11 cellular contexts compared by ENCODE assay signal in the genomic region with DNA sequence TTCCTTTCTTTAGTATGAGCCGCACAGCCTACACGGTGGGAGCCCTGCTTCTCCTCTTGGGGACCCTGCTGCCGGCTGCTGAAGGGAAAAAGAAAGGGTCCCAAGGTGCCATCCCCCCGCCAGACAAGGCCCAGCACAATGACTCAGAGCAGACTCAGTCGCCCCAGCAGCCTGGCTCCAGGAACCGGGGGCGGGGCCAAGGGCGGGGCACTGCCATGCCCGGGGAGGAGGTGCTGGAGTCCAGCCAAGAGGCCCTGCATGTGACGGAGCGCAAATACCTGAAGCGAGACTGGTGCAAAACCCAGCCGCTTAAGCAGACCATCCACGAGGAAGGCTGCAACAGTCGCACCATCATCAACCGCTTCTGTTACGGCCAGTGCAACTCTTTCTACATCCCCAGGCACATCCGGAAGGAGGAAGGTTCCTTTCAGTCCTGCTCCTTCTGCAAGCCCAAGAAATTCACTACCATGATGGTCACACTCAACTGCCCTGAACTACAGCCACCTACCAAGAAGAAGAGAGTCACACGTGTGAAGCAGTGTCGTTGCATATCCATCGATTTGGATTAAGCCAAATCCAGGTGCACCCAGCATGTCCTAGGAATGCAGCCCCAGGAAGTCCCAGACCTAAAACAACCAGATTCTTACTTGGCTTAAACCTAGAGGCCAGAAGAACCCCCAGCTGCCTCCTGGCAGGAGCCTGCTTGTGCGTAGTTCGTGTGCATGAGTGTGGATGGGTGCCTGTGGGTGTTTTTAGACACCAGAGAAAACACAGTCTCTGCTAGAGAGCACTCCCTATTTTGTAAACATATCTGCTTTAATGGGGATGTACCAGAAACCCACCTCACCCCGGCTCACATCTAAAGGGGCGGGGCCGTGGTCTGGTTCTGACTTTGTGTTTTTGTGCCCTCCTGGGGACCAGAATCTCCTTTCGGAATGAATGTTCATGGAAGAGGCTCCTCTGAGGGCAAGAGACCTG. TPM values are rescaled to one million over a fixed set of nuclear protein-coding genes. Genes with fewer than 3 reads are reported as not detected.
DNase-seq lines count a peak whose midpoint lies in the region; ATAC-seq and TF ChIP-seq lines count a peak whose summit lies in the region.
"Had no signal": no experiment of that assay in that cellular context is flagged by ENCODE, and none has a peak within 500 bp of the region (broad histone marks: within the 10 kb centered on the region; RNA-seq: fewer than 3 reads in every experiment).

No MANE protein-coding gene starts in this region.

- no peaks in the 10 kb centered on the region for H3K9me3 Mint-ChIP-seq in activated CD4-positive, alpha-beta T cell treated with anti-CD3 and anti-CD28 coated beads for 36 hours (ENCODE audit: low read depth)
- H3K9me3 Mint-ChIP-seq in activated T-cell treated with anti-CD3 and anti-CD28 coated beads, Interleukin-2, amount 50 U/mL, for 4 hours: no peaks in the 10 kb centered on the region

- no peaks in the 10 kb centered on the region for H4K20me1 ChIP-seq in smooth muscle cell (ENCODE audit: low read depth)

- H3K36me3 ChIP-seq in smooth muscle cell (ENCODE audit: low read depth): peaks cover 2% of the 10 kb centered on the region
- H3K36me3 ChIP-seq: esophagus muscularis mucosa had no signal

- no peak overlapping the region for H2AFZ ChIP-seq in smooth muscle cell (ENCODE audit: low read depth)
- H2AFZ ChIP-seq: PC-9 had no signal

- H3K4me1 ChIP-seq in right cardiac atrium (ENCODE audit: control insufficient read depth, insufficient read depth, low read length) (no peaks in the 10 kb centered on the region), smooth muscle cell (ENCODE audit: low read depth) (peaks cover 8% of the 10 kb centered on the region)
- H3K4me1 ChIP-seq: psoas muscle had no signal

- H3K4me3 Mint-ChIP-seq in activated CD4-positive, alpha-beta T cell treated with anti-CD3 and anti-CD28 coated beads for 36 hours: no peak overlapping the region
- no peak overlapping the region for H3K4me3 Mint-ChIP-seq in activated T-cell treated with anti-CD3 and anti-CD28 coated beads, Interleukin-2, amount 50 U/mL, for 4 hours

- H3K27me3 Mint-ChIP-seq in activated CD4-positive, alpha-beta T cell treated with anti-CD3 and anti-CD28 coated beads for 36 hours: peaks cover 55% of the 10 kb centered on the region
- peaks cover 32% of the 10 kb centered on the region for H3K27me3 Mint-ChIP-seq in activated T-cell treated with anti-CD3 and anti-CD28 coated beads, Interleukin-2, amount 50 U/mL, for 4 hours (ENCODE audit: low read depth)

- ATAC-seq in activated CD4-positive, alpha-beta T cell treated with anti-CD3 and anti-CD28 coated beads for 36 hours: peak; percentile 55
- ATAC-seq in right cardiac atrium (no peak), GM19397 (IDR thresholded peaks at IDR 0.05; ENCODE audit: unreplicated experiment) (no peak), HG02884 (IDR thresholded peaks at IDR 0.05; ENCODE audit: unreplicated experiment) (no peak)
- ATAC-seq in activated T-cell treated with anti-CD3 and anti-CD28 coated beads, Interleukin-2, amount 50 U/mL, for 4 hours: no peak
- ATAC-seq: psoas muscle had no signal

- peaks cover 11% of the 10 kb centered on the region for H3K4me1 Mint-ChIP-seq in activated CD4-positive, alpha-beta T cell treated with anti-CD3 and anti-CD28 coated beads for 36 hours
- H3K4me1 Mint-ChIP-seq in activated T-cell treated with anti-CD3 and anti-CD28 coated beads, Interleukin-2, amount 50 U/mL, for 4 hours (ENCODE audit: low read depth): no peaks in the 10 kb centered on the region

- POLR2A ChIA-PET in activated CD4-positive, alpha-beta T cell treated with anti-CD3 and anti-CD28 coated beads for 36 hours (lab: Charles Lee): no interaction called here

- no peak for TF ChIP-seq CTCF in smooth muscle cell (IDR thresholded peaks at IDR 0.05; ENCODE audit: borderline replicate concordance, insufficient read depth, poor library complexity, severe bottlenecking)

- intact Hi-C loops in activated CD4-positive, alpha-beta T cell treated with anti-CD3 and anti-CD28 coated beads for 36 hours (cut with DNase I, micrococcal nuclease): no loop called here
- intact Hi-C loops in right cardiac atrium (cut with DNase I): loop anchor here in 1 of 4 donors (10.0 kb wide), 1 partner anchor 56 kb away; no protein-coding TSS in a partner anchor

- H3F3A ChIP-seq in smooth muscle cell (ENCODE audit: low read depth): peaks cover 4% of the 10 kb centered on the region

- 43% methylated on average over 27 of the region's 27 CpGs for WGBS in right cardiac atrium
- WGBS in smooth muscle cell (ENCODE audit: low lambda C conversion rate): 62% methylated on average over 27 of the region's 27 CpGs

- H3K27ac ChIP-seq in right cardiac atrium (ENCODE audit: low read length) (no peak overlapping the region), smooth muscle cell (ENCODE audit: low read depth) (peak overlapping the region; percentile 63)
- H3K27ac ChIP-seq: esophagus muscularis mucosa, PC-9, psoas muscle had no signal

- no peaks in the 10 kb centered on the region for H3K36me3 Mint-ChIP-seq in activated CD4-positive, alpha-beta T cell treated with anti-CD3 and anti-CD28 coated beads for 36 hours (ENCODE audit: low read depth)
- no peaks in the 10 kb centered on the region for H3K36me3 Mint-ChIP-seq in activated T-cell treated with anti-CD3 and anti-CD28 coated beads, Interleukin-2, amount 50 U/mL, for 4 hours (ENCODE audit: insufficient read depth)

- DNase-seq in activated CD4-positive, alpha-beta T cell treated with anti-CD3 and anti-CD28 coated beads for 36 hours: peak; percentile 59
- no peak for DNase-seq in activated CD4-positive, alpha-beta T cell treated with anti-CD3 and anti-CD28 coated beads for 1 hour
- DNase-seq in SK-N-DZ (ENCODE audit: low spot score) (peak; percentile 52), right cardiac atrium (peak; percentile 20 to 64 (median 48)), smooth muscle cell (lab: John Stamatoyannopoulos, UW; ENCODE audit: unreplicated experiment) (no peak)
- DNase-seq in activated T-cell treated with anti-CD3 and anti-CD28 coated beads, Interleukin-2, amount 50 U/mL, for 4 hours: no peak
- DNase-seq: psoas muscle had no signal

- peak overlapping the region; percentile 11 for H3K4me2 ChIP-seq in smooth muscle cell
- H3K4me2 ChIP-seq: PC-9 had no signal

- H3K9ac ChIP-seq in smooth muscle cell (ENCODE audit: low read depth): no peak overlapping the region

- no peak overlapping the region for H3K27ac Mint-ChIP-seq in activated CD4-positive, alpha-beta T cell treated with anti-CD3 and anti-CD28 coated beads for 36 hours

- peaks cover 4% of the 10 kb centered on the region for H3K79me2 ChIP-seq in smooth muscle cell (ENCODE audit: low read depth)

- H3K27me3 ChIP-seq in right cardiac atrium (ENCODE audit: control insufficient read depth, insufficient read depth): no peaks in the 10 kb centered on the region
- H3K27me3 ChIP-seq in smooth muscle cell (ENCODE audit: low read depth): no peaks in the 10 kb centered on the region
- H3K27me3 ChIP-seq: esophagus muscularis mucosa had no signal

- H3K9me3 ChIP-seq in right cardiac atrium (ENCODE audit: control insufficient read depth, low read length): no peaks in the 10 kb centered on the region
- no peaks in the 10 kb centered on the region for H3K9me3 ChIP-seq in smooth muscle cell (replicated peaks; ENCODE audit: low read depth)
- H3K9me3 ChIP-seq: esophagus muscularis mucosa, psoas muscle had no signal

- CTCF ChIA-PET in activated CD4-positive, alpha-beta T cell treated with anti-CD3 and anti-CD28 coated beads for 36 hours (lab: Charles Lee): no interaction called here

- H3K4me3 ChIP-seq in right cardiac atrium (ENCODE audit: low read length) (no peak overlapping the region), smooth muscle cell (no peak overlapping the region)
- H3K4me3 ChIP-seq: esophagus muscularis mucosa, PC-9, psoas muscle had no signal

RNA-seq across cellular contexts. Expression of a gene that starts 13.2 kb away (rescaled TPM):
- not detected for total RNA-seq in activated CD4-positive, alpha-beta T cell treated with anti-CD3 and anti-CD28 coated beads for 36 hours
- polyA plus RNA-seq in SK-N-DZ (2014; cell fraction: cytosol; rRNA removed): 0.07 and 0.15 TPM in 2 replicates
- not detected in 2 replicates for polyA plus RNA-seq in SK-N-DZ (2014; cell fraction: nucleus; rRNA removed)
- total RNA-seq in right cardiac atrium: under 1 TPM; 0.20 to 0.56 (median 0.21) TPM
- 0.11 TPM for polyA plus RNA-seq in right cardiac atrium
- 80.1 and 105 TPM in 2 replicates for total RNA-seq in smooth muscle cell
- polyA plus RNA-seq in smooth muscle cell: 40.6 and 57.4 TPM in 2 replicates
- total RNA-seq in activated T-cell treated with anti-CD3 and anti-CD28 coated beads, Interleukin-2, amount 50 U/mL, for 4 hours: under 1 TPM; 0.30 to 0.42 (median 0.41) TPM

Comparison
In these comparisons a context has a peak if more than half of its experiments do, and no peak if none do; other contexts are left out.
1. DNase-seq: peak in activated CD4-positive, alpha-beta T cell treated with anti-CD3 and anti-CD28 coated beads for 36 hours (single experiment), SK-N-DZ (single experiment) and right cardiac atrium (3 of 3); none in activated CD4-positive, alpha-beta T cell treated with anti-CD3 and anti-CD28 coated beads for 1 hour (single experiment), smooth muscle cell (single experiment) and activated T-cell treated with anti-CD3 and anti-CD28 coated beads, Interleukin-2, amount 50 U/mL, for 4 hours (single experiment).
2. RNA of a gene that starts 13.2 kb away (total RNA-seq): 80.1 to 105 TPM in smooth muscle cell; 0.30 to 0.42 TPM in activated T-cell treated with anti-CD3 and anti-CD28 coated beads, Interleukin-2, amount 50 U/mL, for 4 hours, 0.20 to 0.56 TPM in right cardiac atrium and not detected in activated CD4-positive, alpha-beta T cell treated with anti-CD3 and anti-CD28 coated beads for 36 hours; every median in the first group is over 10 times any median in the second.